In genomic region chr9:20611751-20612287, GRCh38 we compare ENCODE assay signal across 8 cellular contexts. TPM values are rescaled to one million over a fixed set of nuclear protein-coding genes. Genes with fewer than 3 reads are reported as not detected.
A peak's percentile ranks its signal among the peaks of the same experiment; 100 is the strongest.
DNase-seq lines count a peak whose midpoint lies in the region; ATAC-seq and TF ChIP-seq lines count a peak whose summit lies in the region.

No MANE protein-coding gene starts in this region.

- no peaks in the 10 kb centered on the region for H3K9me3 ChIP-seq in right lobe of liver

- in situ Hi-C loops in astrocyte of the spinal cord (cut with HindIII; ENCODE audit: low sequenced_read_pairs) = no loop called here

- DNase-seq in AG09319 (ENCODE audit: extremely low read depth, low read depth) (no peak), HEK293T (ENCODE audit: extremely low spot score) (peak; percentile 41), astrocyte of the spinal cord (ENCODE audit: low read depth, low spot score) (peak; percentile 79), right lobe of liver (no peak), NK-92 (lab: John Stamatoyannopoulos, UW; ENCODE audit: unreplicated experiment) (no peak), medulla oblongata (ENCODE audit: extremely low spot score) (no peak)

- H3K27ac ChIP-seq in right lobe of liver = no peak overlapping the region

- 45% methylated on average over 3 of the region's 3 CpGs for WGBS in right lobe of liver (ENCODE audit: insufficient coverage, low coverage, low lambda C conversion rate, missing lambda C conversion rate)

- CTCF ChIA-PET in HEK293T (lab: Yijun Ruan, JAX) = interaction anchor here (0.7 to 1.2 kb wide), 3 partner anchors 10 to 225 kb away, joined by 3 to 5 read pairs (median 3); partner anchors contain the start of gene MLLT3

- ATAC-seq in right lobe of liver = peak in 2 of 4 donors; percentile 59 to 72
- ATAC-seq in GM19397 (IDR thresholded peaks at IDR 0.05; ENCODE audit: unreplicated experiment) = no peak
- ATAC-seq in HG02642 (IDR thresholded peaks at IDR 0.05; ENCODE audit: poor library complexity, unreplicated experiment) = no peak

- TF ChIP-seq POLR2A in right lobe of liver (IDR thresholded peaks at IDR 0.05) = no peak

- POLR2A ChIA-PET in HEK293T (lab: Yijun Ruan, JAX) = interaction anchor here (1.0 kb wide), 1 partner anchor 10 kb away, joined by 5 read pairs; the partner anchor contains the start of gene MLLT3

- H3K4me1 ChIP-seq in right lobe of liver = peaks cover 0 to 5% (median 0%) of the 10 kb centered on the region in 4 donors

- H3K27me3 ChIP-seq in right lobe of liver = no peaks in the 10 kb centered on the region

- intact Hi-C loops in right lobe of liver (cut with DNase I) = no loop called here

- TF ChIP-seq CTCF in AG09319 (IDR thresholded peaks at IDR 0.05; ENCODE audit: low read depth, low read length) = peak; percentile 21
- peak; percentile 51 for TF ChIP-seq CTCF in astrocyte of the spinal cord (IDR thresholded peaks at IDR 0.05; ENCODE audit: low read depth, low read length)
- TF ChIP-seq CTCF in right lobe of liver (IDR thresholded peaks at IDR 0.05) = peak in 3 of 4 donors; percentile 16 to 33 (median 27)

- H3K4me3 ChIP-seq in astrocyte of the spinal cord (ENCODE audit: low read depth, low read length) = no peak overlapping the region
- no peak overlapping the region for H3K4me3 ChIP-seq in right lobe of liver

- H3K36me3 ChIP-seq in right lobe of liver = no peaks in the 10 kb centered on the region

TF ChIP-seq in HEK293T, 16 proteins besides CTCF, POLR2A, EP300 and RAD21:
- peak; percentile 14; the same call in 1 of the 2 replicates for TF ChIP-seq FOXK2 (IDR thresholded peaks at IDR 0.05)
- 0 out of 2 replicates have a peak, but pooled peaks have one; percentile 13 for TF ChIP-seq ARNT (IDR thresholded peaks at IDR 0.05)
- TF ChIP-seq FOXA1 (IDR thresholded peaks at IDR 0.05) = peak; percentile 69; the same call in 1 of the 2 replicates
- no peak for TF ChIP-seq ZNF384 (IDR thresholded peaks at IDR 0.05)
- peak; percentile 42; the same call in 1 of the 2 replicates for TF ChIP-seq PKNOX1 (IDR thresholded peaks at IDR 0.05)

RNA-seq across cellular contexts. Expression of gene MLLT3, which starts 10.5 kb away (rescaled TPM):
- total RNA-seq in right lobe of liver = 1 to 10 TPM in 3 of 6 experiments, under 1 TPM in 3; 0.43 to 2.5 (median 1.2) TPM

Comparison
In these comparisons a context has a peak if more than half of its experiments do, and no peak if none do; other contexts are left out.
1. DNase-seq: peak in HEK293T (single experiment) and astrocyte of the spinal cord (single experiment); none in AG09319 (single experiment), right lobe of liver (0 of 3), NK-92 (single experiment) and medulla oblongata (single experiment).
2. Peak in every context shown above with its lines, with median percentiles within 50 percentile points of each other: CTCF ChIP-seq.